ENCODE assay signal across 17 cellular contexts in genomic region chr15:27827336-27827735, GRCh38.
DNase-seq lines count a peak whose midpoint lies in the region; ATAC-seq and TF ChIP-seq lines count a peak whose summit lies in the region.
"Had no signal": no experiment of that assay in that cellular context is flagged by ENCODE, and none has a peak within 500 bp of the region (broad histone marks: within the 10 kb centered on the region; RNA-seq: fewer than 3 reads in every experiment).

No MANE protein-coding gene starts in this region.

- ATAC-seq in T-helper 17 cell (no peak), HG03442 (IDR thresholded peaks at IDR 0.05; ENCODE audit: unreplicated experiment) (no peak)

- H3K9me3 ChIP-seq in adipocyte (ENCODE audit: control insufficient read depth, low read length) (no peaks in the 10 kb centered on the region), neural cell (ENCODE audit: low read length) (no peaks in the 10 kb centered on the region), thyroid gland (no peaks in the 10 kb centered on the region), T-helper 17 cell (ENCODE audit: control insufficient read depth, low read length, poor library complexity, severe bottlenecking) (peaks cover 4% of the 10 kb centered on the region)
- H3K9me3 ChIP-seq: BLaER1, HAP-1 had no signal

- no peaks in the 10 kb centered on the region for H3K4me1 Mint-ChIP-seq in T-helper 17 cell
- H3K4me1 Mint-ChIP-seq: IgD-negative memory B cell had no signal

- peaks cover 15% of the 10 kb centered on the region for H3K4me1 ChIP-seq in adipocyte (ENCODE audit: control insufficient read depth, insufficient read depth, low read length)
- H3K4me1 ChIP-seq in thyroid gland, result no peaks in the 10 kb centered on the region
- H3K4me1 ChIP-seq: BLaER1, HAP-1 had no signal

- H3K27me3 ChIP-seq in adipocyte (replicated peaks; ENCODE audit: control insufficient read depth, insufficient read depth, low read length) (no peaks in the 10 kb centered on the region), neural cell (ENCODE audit: insufficient read depth, low read depth, low read length) (no peaks in the 10 kb centered on the region), thyroid gland (no peaks in the 10 kb centered on the region)
- H3K27me3 ChIP-seq: BLaER1 had no signal

- H3K79me2 ChIP-seq in neural cell (replicated peaks; ENCODE audit: insufficient read depth, low read length), result no peaks in the 10 kb centered on the region

- H3F3A ChIP-seq in neural cell (ENCODE audit: insufficient read depth, low read length, poor library complexity, severe bottlenecking), result no peaks in the 10 kb centered on the region

- H4K20me1 ChIP-seq in neural cell (ENCODE audit: insufficient read depth), result no peaks in the 10 kb centered on the region
- H4K20me1 ChIP-seq: BLaER1 had no signal

- H3K4me3 Mint-ChIP-seq in T-helper 17 cell, result no peak overlapping the region
- H3K4me3 Mint-ChIP-seq: IgD-negative memory B cell had no signal

- no peaks in the 10 kb centered on the region for H3K36me3 Mint-ChIP-seq in T-helper 17 cell (ENCODE audit: low read depth)
- H3K36me3 Mint-ChIP-seq: IgD-negative memory B cell had no signal

- H2AFZ ChIP-seq in neural cell (ENCODE audit: low read depth, low read length), result no peak overlapping the region

- DNase-seq in AG08395 (ENCODE audit: low spot score) (peak; percentile 57), adipocyte (ENCODE audit: low read depth) (no peak), epithelial cell of prostate (ENCODE audit: low read depth, low spot score) (no peak), thyroid gland (no peak), T-helper 17 cell (no peak), AG08396 (ENCODE audit: low spot score) (no peak)
- DNase-seq: DMS 273 treated with DMSO at 0.1 percent for 48 hours, NCI-H1417, NCI-H2029, NCI-H2171 treated with DMSO at 0.1 percent for 48 hours, NCI-H510A treated with DMSO at 0.1 percent for 48 hours, SHP77 had no signal

- peak overlapping the region; percentile 7 for H3K4me2 ChIP-seq in neural cell (ENCODE audit: low read length)
- H3K4me2 ChIP-seq: BLaER1 had no signal

- no peak for TF ChIP-seq EP300 in neural cell (conservative IDR thresholded peaks at IDR 0.05; ENCODE audit: poor library complexity, severe bottlenecking)

- H3K36me3 ChIP-seq in adipocyte (ENCODE audit: control insufficient read depth, insufficient read depth, low read length, severe bottlenecking) (no peaks in the 10 kb centered on the region), neural cell (ENCODE audit: insufficient read depth, low read length) (no peaks in the 10 kb centered on the region), thyroid gland (no peaks in the 10 kb centered on the region)
- H3K36me3 ChIP-seq: BLaER1, HAP-1 had no signal

- intact Hi-C loops in thyroid gland (cut with DNase I), result no loop called here

- no peak overlapping the region for H3K27ac Mint-ChIP-seq in T-helper 17 cell
- H3K27ac Mint-ChIP-seq: IgD-negative memory B cell had no signal

- no peak for TF ChIP-seq POLR2A in thyroid gland (IDR thresholded peaks at IDR 0.05)

- H3K27ac ChIP-seq in epithelial cell of prostate (peak overlapping the region; percentile 33), neural cell (ENCODE audit: low read length) (peak overlapping the region; percentile 48), thyroid gland (no peak overlapping the region)
- H3K27ac ChIP-seq: BLaER1 had no signal

- TF ChIP-seq RAD21 in neural cell (conservative IDR thresholded peaks at IDR 0.05), result no peak

- H3K27me3 Mint-ChIP-seq in T-helper 17 cell, result no peaks in the 10 kb centered on the region

- TF ChIP-seq CTCF in neural cell (IDR thresholded peaks at IDR 0.05; ENCODE audit: poor library complexity, severe bottlenecking) (no peak), thyroid gland (IDR thresholded peaks at IDR 0.05) (no peak)

- peak overlapping the region; percentile 61 for H3K4me3 ChIP-seq in adipocyte (ENCODE audit: low read length)
- H3K4me3 ChIP-seq in neural cell (ENCODE audit: low read length), result peak overlapping the region; percentile 34
- H3K4me3 ChIP-seq in thyroid gland (replicated peaks in 1 of 3), result no peak overlapping the region
- H3K4me3 ChIP-seq: BLaER1, HAP-1 had no signal

- WGBS in thyroid gland, 2 donors, result 30 to 50% methylated on average over 3 of the region's 3 CpGs

- H3K9ac ChIP-seq in adipocyte (ENCODE audit: low read length), result peak overlapping the region; percentile 27
- H3K9ac ChIP-seq in neural cell (ENCODE audit: low read length), result peak overlapping the region; percentile 36
- H3K9ac ChIP-seq: BLaER1 had no signal

- no peaks in the 10 kb centered on the region for H3K9me2 ChIP-seq in neural cell (ENCODE audit: insufficient read depth, low read length)

TF ChIP-seq in neural cell, 6 proteins besides CTCF, POLR2A, EP300 and RAD21:
- TF ChIP-seq POLR2AphosphoS5 (IDR thresholded peaks at IDR 0.05) (no peak), SMC3 (conservative IDR thresholded peaks at IDR 0.05; ENCODE audit: poor library complexity) (no peak), REST (IDR thresholded peaks at IDR 0.05; ENCODE audit: borderline replicate concordance) (no peak), TAF1 (IDR thresholded peaks at IDR 0.05; ENCODE audit: low read depth) (no peak), MXI1 (conservative IDR thresholded peaks at IDR 0.05; ENCODE audit: poor library complexity, severe bottlenecking) (no peak), EZH2 (IDR thresholded peaks at IDR 0.05; ENCODE audit: borderline replicate concordance, insufficient read depth, low read length, poor library complexity, severe bottlenecking) (no peak)
TF ChIP-seq in neural cell: peak in this region for 0.

Comparison
In these comparisons a context has a peak if more than half of its experiments do, and no peak if none do; other contexts are left out.
1. H3K4me3 ChIP-seq: peak in adipocyte (single experiment) and neural cell (single experiment); none in thyroid gland (0 of 3).
2. H3K27ac ChIP-seq: peak in epithelial cell of prostate (single experiment) and neural cell (single experiment); none in thyroid gland (0 of 3).